In genomic region chr7:88835147-88835728, GRCh38 we compare ENCODE assay signal across 8 cellular contexts. TPM values are rescaled to one million over a fixed set of nuclear protein-coding genes. Genes with fewer than 3 reads are reported as not detected.
DNase-seq lines count a peak whose midpoint lies in the region; ATAC-seq and TF ChIP-seq lines count a peak whose summit lies in the region.

No MANE protein-coding gene starts in this region.

- peak; percentile 86 for ATAC-seq in GM21723 (IDR thresholded peaks at IDR 0.05; ENCODE audit: unreplicated experiment)

- in situ Hi-C loops in KBM-7 (cut with MboI; ENCODE audit: low pct_unique_long_range_greater_than_20kb, low sequenced_read_pairs) = no loop called here

- DNase-seq in KBM-7 (peak; percentile 77), SK-N-DZ (ENCODE audit: low spot score) (peak; percentile 47), inferior parietal cortex (ENCODE audit: extremely low spot score) (peak; percentile 10), anterior cingulate cortex (lab: John Stamatoyannopoulos, UW) (no peak), hippocampal formation (lab: John Stamatoyannopoulos, UW) (no peak), NCI-H2227 (lab: John Stamatoyannopoulos, UW; ENCODE audit: unreplicated experiment) (no peak)

- TF ChIP-seq CTCF in GM12874 (IDR thresholded peaks at IDR 0.05; ENCODE audit: insufficient read depth, low read depth, low read length) = peak; percentile 31; the same call in 1 of the 2 replicates

RNA-seq across cellular contexts. Expression of gene TEX47, which starts 39.7 kb away (rescaled TPM):
- polyA plus RNA-seq in SK-N-DZ (2014; cell fraction: cytosol; rRNA removed) = not detected in 2 replicates
- not detected in 2 replicates for polyA plus RNA-seq in SK-N-DZ (2014; cell fraction: nucleus; rRNA removed)

Comparison
In these comparisons a context has a peak if more than half of its experiments do, and no peak if none do; other contexts are left out.
1. DNase-seq: peak in KBM-7 (single experiment), SK-N-DZ (single experiment) and inferior parietal cortex (single experiment); none in anterior cingulate cortex (0 of 58), hippocampal formation (0 of 2) and NCI-H2227 (single experiment).